Comparison of ENCODE assay signal across 1 cellular context in genomic region chr21:36994501-36995189, GRCh38.
TF ChIP-seq lines count a peak whose summit lies in the region.

No MANE protein-coding gene starts in this region.

TF ChIP-seq in GM23338, 12 proteins besides CTCF, POLR2A, EP300 and RAD21 (continued from another document):
- TF ChIP-seq ZNF462 (CRISPR knock-in tag; IDR thresholded peaks at IDR 0.05) (no peak), NANOG (IDR thresholded peaks at IDR 0.05; ENCODE audit: borderline replicate concordance) (no peak), ZNF114 (CRISPR knock-in tag; IDR thresholded peaks at IDR 0.05) (no peak), ZNF331 (CRISPR knock-in tag; IDR thresholded peaks at IDR 0.05; ENCODE audit: low read depth) (no peak), JUNB (IDR thresholded peaks at IDR 0.05; ENCODE audit: unreplicated experiment) (no peak)
